ENCODE assay signal across 25 cellular contexts in the genomic region with DNA sequence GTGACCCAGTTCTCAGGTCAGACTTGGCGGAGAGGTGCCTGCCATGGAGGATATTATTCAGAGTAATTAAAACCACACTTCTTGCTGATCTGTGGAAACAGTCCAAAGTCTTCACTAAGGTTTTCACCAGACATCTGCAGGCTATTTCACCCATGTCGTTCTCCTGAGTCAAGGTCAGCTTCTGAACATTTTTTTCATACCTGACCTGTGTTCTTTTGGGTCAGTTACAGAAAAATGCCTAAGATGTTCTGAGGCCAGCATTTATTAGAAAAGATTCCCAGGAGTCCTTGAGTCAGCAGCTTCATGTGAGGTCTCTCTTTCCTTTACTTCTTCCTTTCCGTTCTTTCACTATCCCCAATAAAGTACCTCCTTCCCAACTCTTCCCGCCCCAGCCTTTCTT. TPM values are rescaled to one million over a fixed set of nuclear protein-coding genes. Genes with fewer than 3 reads are reported as not detected.
A peak's percentile ranks its signal among the peaks of the same experiment; 100 is the strongest.
DNase-seq lines count a peak whose midpoint lies in the region; ATAC-seq, FAIRE-seq and TF ChIP-seq lines count a peak whose summit lies in the region.
"Had no signal": no experiment of that assay in that cellular context is flagged by ENCODE, and none has a peak within 500 bp of the region (broad histone marks: within the 10 kb centered on the region; RNA-seq: fewer than 3 reads in every experiment).

No MANE protein-coding gene starts in this region.

- peaks cover 17% of the 10 kb centered on the region for H3K36me3 Mint-ChIP-seq in astrocyte (ENCODE audit: low read depth, unreplicated experiment)
- H3K36me3 Mint-ChIP-seq: activated naive CD4-positive, alpha-beta T cell treated with anti-CD3 and anti-CD28 coated beads, Interleukin-2, amount 10 ng/mL, durations not matched to agents 7 days and 5 days; T-cell had no signal

- no peak overlapping the region for H3K4me3 Mint-ChIP-seq in astrocyte (ENCODE audit: unreplicated experiment)
- H3K4me3 Mint-ChIP-seq: activated naive CD4-positive, alpha-beta T cell treated with anti-CD3 and anti-CD28 coated beads, Interleukin-2, amount 10 ng/mL, durations not matched to agents 7 days and 5 days; activated T-helper 1 cell treated with anti-CD3 and anti-CD28 coated beads, Interleukin-12 subunit alpha, Interleukin-12 subunit beta, Interleukin-2, Interleukin-4 antibody, amounts not matched to agents 30 ng/mL and 10 ng/mL and 1 ng/mL, durations not matched to agents 14 hours and 24 hours and 36 hours; neural progenitor cell; stimulated activated naive CD8-positive, alpha-beta T cell treated with anti-CD3 and anti-CD28 coated beads, Interleukin-15, amount 100 ng/mL, for 72 hours; T-cell had no signal

- H3K9me3 ChIP-seq in astrocyte (ENCODE audit: insufficient read depth, low read depth, low read length) = no peaks in the 10 kb centered on the region
- H3K9me3 ChIP-seq: thyroid gland had no signal

- no peaks in the 10 kb centered on the region for H3K36me3 ChIP-seq in astrocyte (ENCODE audit: insufficient read depth, low read length)
- H3K36me3 ChIP-seq: neural progenitor cell, thyroid gland had no signal

- H3K27ac Mint-ChIP-seq in astrocyte (ENCODE audit: unreplicated experiment) = no peak overlapping the region
- H3K27ac Mint-ChIP-seq: activated naive CD4-positive, alpha-beta T cell treated with anti-CD3 and anti-CD28 coated beads, Interleukin-2, amount 10 ng/mL, durations not matched to agents 7 days and 5 days; activated T-helper 1 cell treated with anti-CD3 and anti-CD28 coated beads, Interleukin-12 subunit alpha, Interleukin-12 subunit beta, Interleukin-2, Interleukin-4 antibody, amounts not matched to agents 30 ng/mL and 10 ng/mL and 1 ng/mL, durations not matched to agents 14 hours and 24 hours and 36 hours; neural progenitor cell; progenitor cell of endocrine pancreas; T-cell had no signal

- H3K9me3 Mint-ChIP-seq in astrocyte (ENCODE audit: unreplicated experiment) = no peaks in the 10 kb centered on the region
- H3K9me3 Mint-ChIP-seq: activated naive CD4-positive, alpha-beta T cell treated with anti-CD3 and anti-CD28 coated beads, Interleukin-2, amount 10 ng/mL, durations not matched to agents 7 days and 5 days; activated T-helper 1 cell treated with anti-CD3 and anti-CD28 coated beads, Interleukin-12 subunit alpha, Interleukin-12 subunit beta, Interleukin-2, Interleukin-4 antibody, amounts not matched to agents 30 ng/mL and 10 ng/mL and 1 ng/mL, durations not matched to agents 14 hours and 24 hours and 36 hours; stimulated activated naive CD8-positive, alpha-beta T cell treated with anti-CD3 and anti-CD28 coated beads, Interleukin-15, amount 100 ng/mL, for 72 hours; T-cell had no signal

- no peaks in the 10 kb centered on the region for H3K4me1 ChIP-seq in astrocyte (ENCODE audit: insufficient read depth, low read length)
- H3K4me1 ChIP-seq: neural progenitor cell, thyroid gland had no signal

- intact Hi-C loops in sciatic nerve (cut with DNase I) = no loop called here
- intact Hi-C loops in left cardiac atrium (cut with DNase I) = loop anchor here in 1 of 2 donors (10.0 kb wide), 1 partner anchor 45 kb away; no protein-coding TSS in a partner anchor

- no peak overlapping the region for H2AFZ ChIP-seq in astrocyte (ENCODE audit: low read depth, low read length)
- H2AFZ ChIP-seq: neural progenitor cell had no signal

- DNase-seq in GM03348 (ENCODE audit: low spot score) = peak; percentile 47
- peak; percentile 35 for DNase-seq in astrocyte (ENCODE audit: low read depth)
- peak; percentile 57 for DNase-seq in fibroblast of the aortic adventitia (ENCODE audit: low read depth)
- no peak for DNase-seq in sciatic nerve (ENCODE audit: low spot score)
- DNase-seq in dermis blood vessel endothelial cell = no peak
- no peak for DNase-seq in D341Med (ENCODE audit: low spot score)
- DNase-seq in left cardiac atrium = no peak
- DNase-seq: activated CD4-positive, alpha-beta T cell treated with anti-CD3 and anti-CD28 coated beads, Interleukin-2, amount 50 U/mL, for 4 hours; activated naive CD4-positive, alpha-beta T cell treated with anti-CD3 and anti-CD28 coated beads, Interleukin-2, amount 10 ng/mL, durations not matched to agents 7 days and 5 days; amygdala; central memory CD4-positive, alpha-beta T cell; DMS79 treated with DMSO at 0.1 percent for 48 hours; dorsolateral prefrontal cortex; NCI-H2081; NCI-H748 treated with DMSO at 0.1 percent for 48 hours; SIG-M5; stimulated activated naive CD8-positive, alpha-beta T cell treated with anti-CD3 and anti-CD28 coated beads, Interleukin-15, amount 100 ng/mL, for 72 hours; T-cell; thyroid gland had no signal

- H3K27me3 Mint-ChIP-seq in astrocyte (ENCODE audit: low read depth, unreplicated experiment) = peaks cover 2% of the 10 kb centered on the region
- H3K27me3 Mint-ChIP-seq: activated naive CD4-positive, alpha-beta T cell treated with anti-CD3 and anti-CD28 coated beads, Interleukin-2, amount 10 ng/mL, durations not matched to agents 7 days and 5 days; progenitor cell of endocrine pancreas; stimulated activated naive CD8-positive, alpha-beta T cell treated with anti-CD3 and anti-CD28 coated beads, Interleukin-15, amount 100 ng/mL, for 72 hours; T-cell had no signal

- peak; percentile 84 for ATAC-seq in sciatic nerve
- no peak for ATAC-seq in left cardiac atrium
- ATAC-seq: HCT116; stimulated activated naive CD8-positive, alpha-beta T cell treated with anti-CD3 and anti-CD28 coated beads, Interleukin-15, amount 100 ng/mL, for 72 hours; T-cell had no signal

- no peak overlapping the region for H3K27ac ChIP-seq in astrocyte (ENCODE audit: low read depth, low read length)
- H3K27ac ChIP-seq: neural progenitor cell, thyroid gland had no signal

- no peaks in the 10 kb centered on the region for H3K79me2 ChIP-seq in astrocyte (ENCODE audit: insufficient read depth, low read length)

- no peak overlapping the region for H3K9ac ChIP-seq in astrocyte (ENCODE audit: low read length)
- H3K9ac ChIP-seq: neural progenitor cell had no signal

- peaks cover 13% of the 10 kb centered on the region for H3K4me1 Mint-ChIP-seq in astrocyte (ENCODE audit: low read depth, unreplicated experiment)
- H3K4me1 Mint-ChIP-seq: activated naive CD4-positive, alpha-beta T cell treated with anti-CD3 and anti-CD28 coated beads, Interleukin-2, amount 10 ng/mL, durations not matched to agents 7 days and 5 days; neural progenitor cell; stimulated activated naive CD8-positive, alpha-beta T cell treated with anti-CD3 and anti-CD28 coated beads, Interleukin-15, amount 100 ng/mL, for 72 hours; T-cell had no signal

- TF ChIP-seq CTCF in astrocyte (IDR thresholded peaks at IDR 0.05; ENCODE audit: insufficient read depth, low read depth, low read length) (no peak), fibroblast of the aortic adventitia (IDR thresholded peaks at IDR 0.05; ENCODE audit: insufficient read depth, low read length) (no peak)

- no peaks in the 10 kb centered on the region for H4K20me1 ChIP-seq in astrocyte (ENCODE audit: insufficient read depth, low read length)

- H3K4me3 ChIP-seq in astrocyte (ENCODE audit: insufficient read depth, low read depth, low read length) = no peak overlapping the region
- no peak overlapping the region for H3K4me3 ChIP-seq in fibroblast of the aortic adventitia (ENCODE audit: low read depth, low read length)
- H3K4me3 ChIP-seq: BLaER1 treated with 17β-estradiol and CSF1 and Interleukin-3, amounts not matched to agents 10 nM and 100 nM; dorsolateral prefrontal cortex; neural progenitor cell; thyroid gland had no signal

- no peak for FAIRE-seq in astrocyte (lab: Jason Lieb, UNC)
- FAIRE-seq: RCC 7860 had no signal

- H3K27me3 ChIP-seq in astrocyte (ENCODE audit: insufficient read depth, low read length) = no peaks in the 10 kb centered on the region
- H3K27me3 ChIP-seq: BLaER1 treated with 17β-estradiol and CSF1 and Interleukin-3, amounts not matched to agents 10 nM and 100 nM; dorsolateral prefrontal cortex; neural progenitor cell; thyroid gland had no signal

- no peak overlapping the region for H3K4me2 ChIP-seq in astrocyte (ENCODE audit: low read length)
- H3K4me2 ChIP-seq: neural progenitor cell had no signal

RNA-seq across cellular contexts. Expression of a gene that starts 54.9 kb away (rescaled TPM):
- total RNA-seq in astrocyte (9.6 and 10.1 TPM in 2 replicates), fibroblast of the aortic adventitia (ENCODE audit: low replicate concordance) (55.1 and 100 TPM in 2 replicates), sciatic nerve (76.9 TPM), dermis blood vessel endothelial cell (28.8 and 29.3 TPM in 2 replicates), left cardiac atrium (10 to 100 TPM; 22.5 to 32.7 TPM)

Comparison
In these comparisons a context has a peak if more than half of its experiments do, and no peak if none do; other contexts are left out.
1. DNase-seq: peak in GM03348 (single experiment), astrocyte (single experiment) and fibroblast of the aortic adventitia (single experiment); none in sciatic nerve (single experiment), dermis blood vessel endothelial cell (single experiment), D341Med (single experiment) and left cardiac atrium (single experiment).